8 cellular contexts compared by ENCODE assay signal in genomic region chr11:59141673-59142460, GRCh38. TPM values are rescaled to one million over a fixed set of nuclear protein-coding genes. Genes with fewer than 3 reads are reported as not detected.
DNase-seq lines count a peak whose midpoint lies in the region; ATAC-seq and TF ChIP-seq lines count a peak whose summit lies in the region.

No MANE protein-coding gene starts in this region.

- peaks cover 20% of the 10 kb centered on the region for H3K79me2 ChIP-seq in OCI-LY3 (ENCODE audit: low read length)

- H3K27me3 ChIP-seq in heart right ventricle, result no peaks in the 10 kb centered on the region
- H3K27me3 ChIP-seq in OCI-LY3 (ENCODE audit: low read depth, low read length), result no peaks in the 10 kb centered on the region
- H3K27me3 ChIP-seq in endocrine pancreas (ENCODE audit: control insufficient read depth, insufficient read depth, low read length), result no peaks in the 10 kb centered on the region

- ATAC-seq in heart right ventricle, result no peak
- no peak for ATAC-seq in Right ventricle myocardium superior (ENCODE audit: poor library complexity)

- H3K9me3 Mint-ChIP-seq in neural crest cell, result no peaks in the 10 kb centered on the region

- H3K27ac Mint-ChIP-seq in neural crest cell (ENCODE audit: unreplicated experiment), result no peak overlapping the region

- peak overlapping the region; percentile 95 for H3K4me3 Mint-ChIP-seq in neural crest cell

- intact Hi-C loops in heart right ventricle (cut with DNase I), result loop anchor here in 6 of 10 donors (2.0 to 10.0 kb wide), 5 partner anchors 35 to 567 kb away; partner anchors contain the start of genes FAM111B (in 3 of the 6), LPXN (in 1 of the 6) and ZFP91 (in 1 of the 6)
- intact Hi-C loops in Right ventricle myocardium superior (cut with DNase I), result no loop called here

- H3K4me2 ChIP-seq in OCI-LY3 (ENCODE audit: low read length), result peak overlapping the region; percentile 79

- H3K4me3 ChIP-seq in heart right ventricle (peak overlapping the region; percentile 20 to 86 (median 70)), OCI-LY3 (ENCODE audit: low read length) (peak overlapping the region; percentile 89), endocrine pancreas (ENCODE audit: control insufficient read depth, insufficient read depth, low read length) (peak overlapping the region; percentile 92)

- peak overlapping the region; percentile 85 for H3K9ac ChIP-seq in OCI-LY3 (ENCODE audit: low read length)
- H3K9ac ChIP-seq in endocrine pancreas (ENCODE audit: control insufficient read depth, insufficient read depth, low read length), result peak overlapping the region; percentile 27

- TF ChIP-seq CTCF in heart right ventricle (IDR thresholded peaks at IDR 0.05) (no peak), OCI-LY3 (IDR thresholded peaks at IDR 0.05; ENCODE audit: low read depth, low read length) (no peak), neural crest cell (conservative IDR thresholded peaks at IDR 0.05) (no peak)

- H3K4me1 ChIP-seq in heart right ventricle, result peaks cover 0 to 48% (median 25%) of the 10 kb centered on the region in 9 donors
- peaks cover 23% of the 10 kb centered on the region for H3K4me1 ChIP-seq in OCI-LY3 (ENCODE audit: low read length)
- H3K4me1 ChIP-seq in endocrine pancreas (ENCODE audit: control insufficient read depth, insufficient read depth, low read length), result peaks cover 7% of the 10 kb centered on the region

- H3K27ac ChIP-seq in heart right ventricle, result peak overlapping the region; percentile 14 to 94 (median 87)
- peak overlapping the region; percentile 79 for H3K27ac ChIP-seq in OCI-LY3 (ENCODE audit: low read length)

- WGBS in heart right ventricle, 2 donors, result 9 to 11% methylated on average over 3 of the region's 3 CpGs

- peaks cover 36% of the 10 kb centered on the region for H3K4me1 Mint-ChIP-seq in neural crest cell

- H3K36me3 ChIP-seq in heart right ventricle (peaks cover 0 to 16% (median 0%) of the 10 kb centered on the region in 9 donors), OCI-LY3 (replicated peaks; ENCODE audit: low read depth, low read length) (peaks cover 8% of the 10 kb centered on the region), endocrine pancreas (ENCODE audit: control insufficient read depth, insufficient read depth, low read length) (no peaks in the 10 kb centered on the region)

- H3K36me3 Mint-ChIP-seq in neural crest cell (ENCODE audit: low read depth), result no peaks in the 10 kb centered on the region

- DNase-seq in heart right ventricle, result no peak
- no peak for DNase-seq in Right ventricle myocardium superior
- DNase-seq in neural crest cell (ENCODE audit: low read depth, low spot score), result no peak
- no peak for DNase-seq in NCI-H2029 treated with DMSO at 0.1 percent for 48 hours (lab: John Stamatoyannopoulos, UW)
- DNase-seq in effector CD4-positive, alpha-beta T cell, result no peak
- DNase-seq in NCI-H187 (lab: John Stamatoyannopoulos, UW), result no peak

- H3K9me3 ChIP-seq in heart right ventricle (no peaks in the 10 kb centered on the region), OCI-LY3 (ENCODE audit: insufficient read depth, low read length) (no peaks in the 10 kb centered on the region), endocrine pancreas (ENCODE audit: control insufficient read depth, low read length) (no peaks in the 10 kb centered on the region)

- peak overlapping the region; percentile 95 for H2AFZ ChIP-seq in OCI-LY3 (ENCODE audit: low read depth, low read length)

- no peaks in the 10 kb centered on the region for H4K20me1 ChIP-seq in OCI-LY3 (ENCODE audit: insufficient read depth, low read length)

- peaks cover 32% of the 10 kb centered on the region for H3K27me3 Mint-ChIP-seq in neural crest cell (ENCODE audit: low read depth)

RNA-seq across cellular contexts. Expression of gene FAM111A, which starts 0.8 kb away (rescaled TPM):
- 10 to 100 TPM in 2 of 10 donors, 1 to 10 TPM in 8; 4.0 to 18.6 (median 5.1) TPM for total RNA-seq in heart right ventricle
- 10 to 100 TPM in 1 of 2 donors, 1 to 10 TPM in 1; 2.9 to 22.5 TPM for polyA plus RNA-seq in heart right ventricle
- 8.8 TPM for total RNA-seq in Right ventricle myocardium superior
- 23.4 and 25.8 TPM in 2 replicates for total RNA-seq in neural crest cell

RNA-seq across cellular contexts. Expression of gene DTX4, which starts 30.1 kb away (rescaled TPM):
- total RNA-seq in heart right ventricle (1 to 10 TPM in 9 of 10 donors, under 1 TPM in 1; 0.98 to 4.1 (median 2.7) TPM), Right ventricle myocardium superior (1.7 TPM), neural crest cell (129 and 139 TPM in 2 replicates)
- 1 to 10 TPM in 1 of 2 donors, under 1 TPM in 1; 0.86 to 1.3 TPM for polyA plus RNA-seq in heart right ventricle

RNA-seq across cellular contexts. Expression of gene FAM111B, which starts 34.8 kb away (rescaled TPM):
- total RNA-seq in heart right ventricle, result 1 to 10 TPM in 2 of 10 donors, under 1 TPM in 6, not detected in 2; 0.11 to 3.1 (median 0.30) TPM
- polyA plus RNA-seq in heart right ventricle, result under 1 TPM; 0.12 to 0.22 TPM
- total RNA-seq in Right ventricle myocardium superior, result 1.0 TPM
- 35.1 and 35.4 TPM in 2 replicates for total RNA-seq in neural crest cell

RNA-seq across cellular contexts. Expression of gene GLYATL1B, which starts 55.8 kb away (rescaled TPM):
- not detected for total RNA-seq in heart right ventricle
- not detected for polyA plus RNA-seq in heart right ventricle
- total RNA-seq in Right ventricle myocardium superior, result not detected
- not detected in 2 replicates for total RNA-seq in neural crest cell

Comparison
In these comparisons a context has a peak if more than half of its experiments do, and no peak if none do; other contexts are left out.
1. RNA of gene DTX4, which starts 30.1 kb away (total RNA-seq): 129 to 139 TPM in neural crest cell; 0.98 to 4.1 TPM in heart right ventricle and 1.7 TPM in Right ventricle myocardium superior (single experiment); every median in the first group is over 10 times any median in the second.
2. Peak in every context shown above with its lines, with median percentiles within 50 percentile points of each other: H3K4me3 ChIP-seq.